Comparison of ENCODE assay signal across 8 cellular contexts in genomic region chr14:36321004-36321381, GRCh38. TPM values are rescaled to one million over a fixed set of nuclear protein-coding genes. Genes with fewer than 3 reads are reported as not detected.
DNase-seq lines count a peak whose midpoint lies in the region; ATAC-seq, FAIRE-seq and TF ChIP-seq lines count a peak whose summit lies in the region.
"Not testable (repeated sequence)": the region's sequence is repeated elsewhere in the genome, so short reads cannot be mapped to it uniquely, and the experiment has no call there.

No MANE protein-coding gene starts in this region.

- not testable (repeated sequence) for H3K18ac ChIP-seq in mesenchymal stem cell (ENCODE audit: low read depth in 1 of 2, low read length in 2 of 2)

- H3K4me2 ChIP-seq in DOHH2 (ENCODE audit: low read length) (peak overlapping the region; percentile 85), K562 (ENCODE audit: insufficient read depth, low read length) (peak overlapping the region; percentile 83), mesenchymal stem cell (ENCODE audit: low read length, poor library complexity, severe bottlenecking) (peak overlapping the region; percentile 59)

- H3K9ac ChIP-seq in K562 (ENCODE audit: insufficient read depth in 1 of 2, low read depth in 2 of 2, low read length in 2 of 2) (peak overlapping the region in 1 of 2 experiments; percentile 65; a peak in 2 of 4 replicates), mesenchymal stem cell (ENCODE audit: low read length) (peak overlapping the region; percentile 99)
- not testable (repeated sequence) for H3K9ac ChIP-seq in rectal smooth muscle tissue (ENCODE audit: low read length)

- H3K14ac ChIP-seq in mesenchymal stem cell (ENCODE audit: low read length in 2 of 2): not testable (repeated sequence)

- peak overlapping the region; percentile 33 to 96 (median 69) for H3K27ac Mint-ChIP-seq in IgD-negative memory B cell

- peaks cover 14% of the 10 kb centered on the region for H3K27me3 ChIP-seq in DOHH2 (ENCODE audit: control insufficient read depth, low read length)
- not testable (repeated sequence) for H3K27me3 ChIP-seq in K562 (ENCODE audit: control insufficient read depth in 2 of 2, insufficient read depth in 2 of 2, low read length in 2 of 2); mesenchymal stem cell (ENCODE audit: control insufficient read depth in 1 of 2, insufficient read depth in 1 of 2, low read length in 2 of 2); rectal smooth muscle tissue (ENCODE audit: control insufficient read depth, insufficient read depth, low read length); uterus

- peaks cover 12 to 17% (median 12%) of the 10 kb centered on the region in 3 donors for H3K4me1 Mint-ChIP-seq in IgD-negative memory B cell

- POLR2A ChIA-PET in K562 (lab: Yijun Ruan, JAX): interaction anchor here (0.6 to 1.2 kb wide), 4 partner anchors 12 to 525 kb away, joined by 3 to 4 read pairs (median 4); no protein-coding TSS in a partner anchor

- H4K20me1 ChIP-seq in DOHH2 (ENCODE audit: control insufficient read depth, insufficient read depth, low read depth, low read length); K562 (replicated peaks; ENCODE audit: control insufficient read depth, insufficient read depth, low read length): not testable (repeated sequence)

- not testable (repeated sequence) for H3K36me3 ChIP-seq in DOHH2 (ENCODE audit: control insufficient read depth, low read length); K562 (ENCODE audit: control insufficient read depth, insufficient read depth, low read length); mesenchymal stem cell (ENCODE audit: control insufficient read depth in 1 of 2, insufficient read depth in 2 of 2, low read depth in 1 of 2, low read length in 2 of 2); rectal smooth muscle tissue (ENCODE audit: control insufficient read depth, insufficient read depth, low read length); uterus

- H4K8ac ChIP-seq in mesenchymal stem cell (ENCODE audit: low read length): peak overlapping the region; percentile 97

- BruUV-seq in K562 (replicated peaks; lab: Mats Ljungman, UMichigan): TSS peak; percentile 87

- not testable (repeated sequence) for DNase-seq in K562 (ENCODE audit: extremely low read depth in 1 of 4, low spot score in 3 of 4); fibroblast of pulmonary artery (ENCODE audit: low read depth); mesenchymal stem cell; uterus

- not testable (repeated sequence) for H3K9me1 ChIP-seq in K562 (ENCODE audit: control insufficient read depth, insufficient read depth, low read length)

- not testable (repeated sequence) for H3K9me3 Mint-ChIP-seq in IgD-negative memory B cell

- H2AK5ac ChIP-seq in mesenchymal stem cell (ENCODE audit: low read length, severe bottlenecking): not testable (repeated sequence)

- not testable (repeated sequence) for TF ChIP-seq RAD21 in K562 (CRISPR knock-in tag; conservative IDR thresholded peaks at IDR 0.05 in 1 of 2, IDR thresholded peaks at IDR 0.05 in 1 of 2)

- peak; percentile 5; the same call in 2 of the 3 replicates for ATAC-seq in K562

- H3K4ac ChIP-seq in mesenchymal stem cell (ENCODE audit: low read depth in 1 of 2, low read length in 2 of 2): not testable (repeated sequence)

- H2BK12ac ChIP-seq in mesenchymal stem cell (ENCODE audit: low read length in 2 of 2): not testable (repeated sequence)

- TF ChIP-seq POLR2A in K562 (conservative IDR thresholded peaks at IDR 0.05); uterus (IDR thresholded peaks at IDR 0.05): not testable (repeated sequence)

- not testable (repeated sequence) for H3K9me3 ChIP-seq in DOHH2 (ENCODE audit: control insufficient read depth, insufficient read depth, low read length); K562 (replicated peaks; ENCODE audit: control insufficient read depth, insufficient read depth, low read depth, low read length); mesenchymal stem cell (ENCODE audit: control insufficient read depth, low read length); uterus

- H3K4me3 Mint-ChIP-seq in IgD-negative memory B cell: peak overlapping the region; percentile 78 to 98 (median 96)

- peaks cover 44% of the 10 kb centered on the region for H3K79me2 ChIP-seq in DOHH2 (ENCODE audit: control insufficient read depth, low read length)
- H3K79me2 ChIP-seq in K562 (ENCODE audit: control insufficient read depth, insufficient read depth, low read length): peaks cover 44% of the 10 kb centered on the region

- H3K9me2 ChIP-seq in DOHH2 (replicated peaks; ENCODE audit: control insufficient read depth, low read length): not testable (repeated sequence)

- CTCF ChIA-PET in K562 (lab: Yijun Ruan, JAX; ENCODE audit: low intra/inter-chr PET ratio): not testable (repeated sequence)

- H3K4me3 ChIP-seq in DOHH2 (ENCODE audit: low read length) (peak overlapping the region; percentile 97), WI38 (ENCODE audit: low read depth, low read length) (peak overlapping the region; percentile 99), K562 (peak overlapping the region; percentile 99), fibroblast of pulmonary artery (replicated peaks; ENCODE audit: low read depth, low read length) (peak overlapping the region; percentile 93), mesenchymal stem cell (ENCODE audit: insufficient read depth in 1 of 2, low read depth in 1 of 2, low read length in 2 of 2) (peak overlapping the region in 1 of 2 experiments; percentile 99), rectal smooth muscle tissue (ENCODE audit: low read length) (peak overlapping the region; percentile 99), uterus (peak overlapping the region; percentile 55 to 80)

- not testable (repeated sequence) for H2BK15ac ChIP-seq in mesenchymal stem cell (ENCODE audit: low read depth, poor library complexity, severe bottlenecking)

- TF ChIP-seq EP300 in K562 (IDR thresholded peaks at IDR 0.05; ENCODE audit: low read length): not testable (repeated sequence)

- intact Hi-C loops in K562 (cut with micrococcal nuclease); uterus (cut with DNase I; ENCODE audit: low total_unique reads): not testable (repeated sequence)

- H3K23ac ChIP-seq in mesenchymal stem cell (ENCODE audit: low read length in 2 of 2): not testable (repeated sequence)

- not testable (repeated sequence) for H4K91ac ChIP-seq in mesenchymal stem cell (ENCODE audit: low read length)

- not testable (repeated sequence) for H2BK5ac ChIP-seq in mesenchymal stem cell (ENCODE audit: low read depth, low read length, poor library complexity, severe bottlenecking)

- H3K27me3 Mint-ChIP-seq in IgD-negative memory B cell: not testable (repeated sequence)

- H3K27ac ChIP-seq in DOHH2 (ENCODE audit: low read depth, low read length); mesenchymal stem cell (ENCODE audit: low read length, poor library complexity, severe bottlenecking); rectal smooth muscle tissue (ENCODE audit: low read depth, low read length); uterus: not testable (repeated sequence)
- peak overlapping the region; percentile 62 for H3K27ac ChIP-seq in K562 (ENCODE audit: extremely low read depth, low read depth, low read length)

- H2BK120ac ChIP-seq in mesenchymal stem cell (ENCODE audit: low read depth, low read length): not testable (repeated sequence)

- FAIRE-seq in K562 (lab: Jason Lieb, UNC): not testable (repeated sequence)

- 31% methylated on average over 7 of the region's 7 CpGs for WGBS in K562 (ENCODE audit: insufficient coverage, low coverage, missing lambda C conversion rate)
- WGBS in mesenchymal stem cell: 71% methylated on average over 6 of the region's 7 CpGs

- not testable (repeated sequence) for H3K79me1 ChIP-seq in mesenchymal stem cell (replicated peaks; ENCODE audit: low read length, poor library complexity, severe bottlenecking)

- H2AFZ ChIP-seq in K562 (ENCODE audit: low read depth, low read length): peak overlapping the region; percentile 97
- not testable (repeated sequence) for H2AFZ ChIP-seq in mesenchymal stem cell (ENCODE audit: low read depth, low read length)

- in situ Hi-C loops in K562 (cut with MboI): not testable (repeated sequence)

- not testable (repeated sequence) for TF ChIP-seq CTCF in DOHH2 (IDR thresholded peaks at IDR 0.05; ENCODE audit: low read depth, low read length, poor library complexity, severe bottlenecking); WI38 (IDR thresholded peaks at IDR 0.05; ENCODE audit: low read depth, low read length); K562 (IDR thresholded peaks at IDR 0.05 in 2 of 3, conservative IDR thresholded peaks at IDR 0.05 in 1 of 3; ENCODE audit: insufficient read depth in 2 of 3, low read depth in 1 of 3, low read length in 3 of 3); fibroblast of pulmonary artery (IDR thresholded peaks at IDR 0.05; ENCODE audit: low read length, missing control alignments); uterus (IDR thresholded peaks at IDR 0.05)

- not testable (repeated sequence) for H3K36me3 Mint-ChIP-seq in IgD-negative memory B cell

- peaks cover 15% of the 10 kb centered on the region for H3K4me1 ChIP-seq in DOHH2 (ENCODE audit: control insufficient read depth, low read length)
- H3K4me1 ChIP-seq in K562 (replicated peaks in 1 of 2; ENCODE audit: control insufficient read depth in 2 of 2, insufficient read depth in 2 of 2, low read length in 2 of 2); mesenchymal stem cell (ENCODE audit: control insufficient read depth, insufficient read depth, low read depth, low read length); rectal smooth muscle tissue (ENCODE audit: control insufficient read depth, insufficient read depth, low read length); uterus: not testable (repeated sequence)

- not testable (repeated sequence) for H3F3A ChIP-seq in DOHH2 (ENCODE audit: control insufficient read depth, insufficient read depth)

RNA-seq across cellular contexts. Expression of gene MBIP, which starts 0.6 kb away (rescaled TPM):
- polyA plus RNA-seq in IgD-negative memory B cell (17.5 TPM), K562 (2011; rRNA removed) (19.3 and 19.4 TPM in 2 replicates), K562 (2014; fragmentation: Illumina TruSeq; extraction: Trizol) (21.0 and 25.3 TPM in 2 replicates), K562 (2014; fragmentation: Nextera tagmentation; extraction: Ambion mirVana) (10 to 100 TPM; 29.3 to 31.1 TPM), K562 (2014; rRNA removed) (19.4 and 20.2 TPM in 2 replicates)
- total RNA-seq in K562 (2011; cell fraction: chromatin; rRNA removed; ENCODE audit: low replicate concordance): 10.0 and 50.9 TPM in 2 replicates
- 3.8 and 10.1 TPM in 2 replicates for total RNA-seq in K562 (2011; cell fraction: nucleolus; rRNA removed)
- 20.8 and 50.6 TPM in 2 replicates for total RNA-seq in K562 (2011; cell fraction: nucleoplasm; rRNA removed)
- total RNA-seq in K562 (2014; rRNA removed) (5.5 and 8.4 TPM in 2 replicates), K562 (2014; rRNA removed; fragmentation: Illumina TruSeq; extraction: Trizol) (13.8 and 16.1 TPM in 2 replicates), K562 (2015; rRNA removed; fragmentation: Illumina TruSeq; extraction: Trizol) (10.8 and 14.4 TPM in 2 replicates), K562 (2021) (12.8 and 14.4 TPM in 2 replicates), uterus (10 to 100 TPM; 18.7 to 33.4 (median 28.9) TPM)
- 5.7 and 8.4 TPM in 2 replicates for polyA plus RNA-seq in K562 (2011; cell fraction: cytosol; rRNA removed)
- 14.2 and 23.8 TPM in 2 replicates for polyA plus RNA-seq in K562 (2011; cell fraction: nucleus; rRNA removed)
- 13.3 and 16.0 TPM in 2 replicates for polyA plus RNA-seq in K562 (2012)
- polyA minus RNA-seq in K562 (2011; rRNA and poly(A)+ RNA removed): 18.3 and 26.3 TPM in 2 replicates
- 5.2 and 6.4 TPM in 2 replicates for polyA minus RNA-seq in K562 (2011; cell fraction: cytosol; rRNA and poly(A)+ RNA removed)
- polyA minus RNA-seq in K562 (2011; cell fraction: nucleus; rRNA and poly(A)+ RNA removed): 18.3 and 39.5 TPM in 2 replicates
- polyA plus RNA-seq in mesenchymal stem cell (2013, experiment 1 of 2): 23.4 TPM
- 25.4 TPM for polyA plus RNA-seq in mesenchymal stem cell (2013, experiment 2 of 2)
